14 cellular contexts compared by ENCODE assay signal in genomic region chr6:160535270-160535669, GRCh38.
A peak's percentile ranks its signal among the peaks of the same experiment; 100 is the strongest.
DNase-seq lines count a peak whose midpoint lies in the region; ATAC-seq, FAIRE-seq and TF ChIP-seq lines count a peak whose summit lies in the region.
"Had no signal": no experiment of that assay in that cellular context is flagged by ENCODE, and none has a peak within 500 bp of the region (broad histone marks: within the 10 kb centered on the region; RNA-seq: fewer than 3 reads in every experiment).

No MANE protein-coding gene starts in this region.

- H3K27me3 Mint-ChIP-seq in CD14-positive monocyte (ENCODE audit: low read depth in 3 of 3): peaks cover 0 to 8% (median under 1%) of the 10 kb centered on the region in 3 donors

- no peak overlapping the region for H4K5ac ChIP-seq in IMR-90 (ENCODE audit: low read depth, low read length)
- no peak overlapping the region for H4K5ac ChIP-seq in H1 (ENCODE audit: insufficient read length, low read depth, low read length)

- 0% methylated on average over 1 of the region's 1 CpG for WGBS in HepG2 (ENCODE audit: low lambda C conversion rate)
- 91% methylated on average over 1 of the region's 1 CpG for WGBS in right lobe of liver (ENCODE audit: insufficient coverage, low coverage, low lambda C conversion rate, missing lambda C conversion rate)
- WGBS in IMR-90 (ENCODE audit: extremely low coverage in 2 of 2, insufficient read length in 1 of 2), 2 experiments: 73% methylated on average over 1 of the region's 1 CpG; no CpG with 5 or more reads in 1 of the 2 experiments
- WGBS in H1 (ENCODE audit: extremely low coverage in 1 of 2, insufficient coverage in 1 of 2, insufficient read length in 1 of 2, insufficient replicate concordance in 2 of 2, low coverage in 1 of 2, low lambda C conversion rate in 2 of 2, missing lambda C conversion rate in 1 of 2), 2 experiments: 91% methylated on average over 1 of the region's 1 CpG; no CpG with 5 or more reads in 1 of the 2 experiments

- H3K56ac ChIP-seq in IMR-90 (ENCODE audit: extremely low read depth, insufficient read depth, low read length): no peak overlapping the region
- peak overlapping the region; percentile 87 for H3K56ac ChIP-seq in H1 (replicated peaks; ENCODE audit: insufficient read length, low read depth, low read length)

- H3K79me2 ChIP-seq in HepG2 (ENCODE audit: insufficient read depth, low read length) (no peaks in the 10 kb centered on the region), H1 (ENCODE audit: control insufficient read depth in 1 of 2, insufficient read depth in 2 of 2, low read length in 2 of 2) (no peaks in the 10 kb centered on the region)

- ATAC-seq in HepG2 (no peak), right lobe of liver (no peak), IMR-90 (ENCODE audit: low read depth) (no peak), lower lobe of right lung (no peak)

- H3K23me2 ChIP-seq in H1 (ENCODE audit: low read depth, low read length): peaks cover 12% of the 10 kb centered on the region; the same call in 1 of the 2 replicates

- H3K9me1 ChIP-seq in IMR-90 (ENCODE audit: insufficient read depth, low read length): no peaks in the 10 kb centered on the region

- no peaks in the 10 kb centered on the region for H4K20me1 ChIP-seq in HepG2 (ENCODE audit: insufficient read depth, low read length)
- H4K20me1 ChIP-seq in IMR-90 (ENCODE audit: insufficient read depth, low read length): no peaks in the 10 kb centered on the region
- H4K20me1 ChIP-seq in H1 (replicated peaks in 1 of 2; ENCODE audit: control insufficient read depth in 1 of 2, insufficient read depth in 2 of 2, low read length in 2 of 2): peaks cover 0 to 4% of the 10 kb centered on the region in 2 experiments

- POLR2A ChIA-PET in HepG2 (lab: Yijun Ruan, JAX) (no interaction called here), IMR-90 (lab: Charles Lee; ENCODE audit: unreplicated experiment) (no interaction called here), H1 (lab: Charles Lee; ENCODE audit: partially characterized antibody) (no interaction called here)

- FAIRE-seq in HepG2 (lab: Jason Lieb, UNC): no peak
- no peak for FAIRE-seq in H1 (lab: Jason Lieb, UNC)
- peak; percentile 100 for FAIRE-seq in urothelium cell line (lab: Jason Lieb, UNC)

- H3K4me3 Mint-ChIP-seq in CD14-positive monocyte: no peak overlapping the region

- DNase-seq in HepG2 (ENCODE audit: low spot score): no peak
- no peak for DNase-seq in right lobe of liver
- no peak for DNase-seq in IMR-90
- DNase-seq in H1 (ENCODE audit: low read depth in 1 of 2, low spot score in 2 of 2): no peak
- DNase-seq in urothelium cell line (ENCODE audit: low spot score): no peak
- no peak for DNase-seq in lower lobe of right lung
- no peak for DNase-seq in stimulated activated CD4-positive, alpha-beta T cell treated with anti-CD3 and anti-CD28 coated beads, Interleukin-2, amount 100 ng/mL, for 48 hours
- DNase-seq in CD14-positive monocyte (ENCODE audit: low spot score): no peak
- DNase-seq: DMS53, GF-D8, GM23248, H7, KBM-7 had no signal

- TF ChIP-seq CTCF in HepG2 (CRISPR knock-in tag; IDR thresholded peaks at IDR 0.05): no peak
- no peak for TF ChIP-seq CTCF in right lobe of liver (IDR thresholded peaks at IDR 0.05)
- TF ChIP-seq CTCF in IMR-90 (conservative IDR thresholded peaks at IDR 0.05; ENCODE audit: low read depth, low read length): no peak
- TF ChIP-seq CTCF in H1 (IDR thresholded peaks at IDR 0.05; ENCODE audit: control extremely low read depth in 1 of 3, insufficient read depth in 1 of 3, low read depth in 1 of 3, low read length in 3 of 3): no peak
- no peak for TF ChIP-seq CTCF in lower lobe of right lung (IDR thresholded peaks at IDR 0.05)
- TF ChIP-seq CTCF in CD14-positive monocyte (IDR thresholded peaks at IDR 0.05): no peak

- no peaks in the 10 kb centered on the region for H3K36me3 Mint-ChIP-seq in CD14-positive monocyte

- H3K9me3 ChIP-seq in HepG2 (ENCODE audit: low read length) (no peaks in the 10 kb centered on the region), right lobe of liver (no peaks in the 10 kb centered on the region), IMR-90 (ENCODE audit: control insufficient read depth, insufficient read depth, low read length) (no peaks in the 10 kb centered on the region), H1 (ENCODE audit: insufficient read depth in 2 of 2, low read depth in 1 of 2, low read length in 1 of 2) (peaks cover 6 to 11% of the 10 kb centered on the region in 2 experiments; a peak in 2 of 4 replicates), lower lobe of right lung (no peaks in the 10 kb centered on the region)

- H2BK20ac ChIP-seq in IMR-90 (ENCODE audit: low read depth, low read length) (no peak overlapping the region), H1 (ENCODE audit: low read length) (no peak overlapping the region)

- H3K4ac ChIP-seq in IMR-90 (ENCODE audit: low read depth, low read length) (no peak overlapping the region), H1 (replicated peaks; ENCODE audit: insufficient read length, low read depth, low read length) (no peak overlapping the region)

- no peak overlapping the region for H3K4me3 ChIP-seq in HepG2 (replicated peaks in 1 of 3; ENCODE audit: insufficient read depth in 1 of 3, low read depth in 2 of 3, low read length in 3 of 3)
- H3K4me3 ChIP-seq in right lobe of liver: no peak overlapping the region
- H3K4me3 ChIP-seq in IMR-90 (ENCODE audit: insufficient read depth, low read depth, low read length): no peak overlapping the region
- no peak overlapping the region for H3K4me3 ChIP-seq in H1 (ENCODE audit: extremely low read depth in 1 of 4, insufficient read depth in 2 of 4, low read depth in 3 of 4, low read length in 4 of 4)
- no peak overlapping the region for H3K4me3 ChIP-seq in lower lobe of right lung
- H3K4me3 ChIP-seq: GM23248 had no signal

- no peak overlapping the region for H3K9ac ChIP-seq in HepG2 (ENCODE audit: insufficient read depth, low read depth, low read length)
- no peak overlapping the region for H3K9ac ChIP-seq in IMR-90 (ENCODE audit: low read depth, low read length)
- no peak overlapping the region for H3K9ac ChIP-seq in H1 (replicated peaks in 1 of 4; ENCODE audit: extremely low read depth in 1 of 4, low read depth in 3 of 4, low read length in 3 of 4)
- H3K9ac ChIP-seq: GM23248 had no signal

- H3K23ac ChIP-seq in IMR-90 (ENCODE audit: low read depth, low read length): no peak overlapping the region
- no peak overlapping the region for H3K23ac ChIP-seq in H1 (ENCODE audit: insufficient read length)

- CTCF ChIA-PET in HepG2 (lab: Yijun Ruan, JAX; ENCODE audit: low intra/inter-chr PET ratio, low total read pairs): interaction anchor here (2.3 kb wide), 1 partner anchor 15 kb away, joined by 28 read pairs; no protein-coding TSS in a partner anchor
- CTCF ChIA-PET in IMR-90 (lab: Yijun Ruan, JAX): interaction anchor here (1.7 kb wide), 1 partner anchor 14 kb away, joined by 5 read pairs; no protein-coding TSS in a partner anchor
- CTCF ChIA-PET in H1 (lab: Charles Lee; ENCODE audit: partially characterized antibody): interaction anchor here (1.0 to 5.2 kb wide), 6 partner anchors 10 to 447 kb away, joined by 3 to 67 read pairs (median 6); no protein-coding TSS in a partner anchor

- H3K27me3 ChIP-seq in HepG2 (ENCODE audit: control insufficient read depth in 1 of 2, insufficient read depth in 2 of 2, low read length in 2 of 2) (no peaks in the 10 kb centered on the region), right lobe of liver (no peaks in the 10 kb centered on the region), IMR-90 (ENCODE audit: control insufficient read depth, insufficient read depth, low read length) (no peaks in the 10 kb centered on the region), H1 (replicated peaks in 1 of 4; ENCODE audit: control insufficient read depth in 3 of 4, extremely low read depth in 1 of 4, insufficient read depth in 3 of 4, low read length in 3 of 4) (no peaks in the 10 kb centered on the region), lower lobe of right lung (ENCODE audit: low read depth) (no peaks in the 10 kb centered on the region)

- BruUV-seq in HepG2 (replicated peaks; lab: Mats Ljungman, UMichigan): no TSS peak
- no TSS peak for BruUV-seq in IMR-90 (replicated peaks; lab: Mats Ljungman, UMichigan)

- H2BK120ac ChIP-seq in IMR-90 (ENCODE audit: low read depth, low read length): no peak overlapping the region
- H2BK120ac ChIP-seq in H1 (replicated peaks; ENCODE audit: low read depth, low read length): no peak overlapping the region

- H4K8ac ChIP-seq in IMR-90 (ENCODE audit: low read depth in 2 of 2, low read length in 2 of 2) (no peak overlapping the region), H1 (ENCODE audit: extremely low read depth, insufficient read depth, low read length) (no peak overlapping the region)

- H3K4me1 ChIP-seq in HepG2 (ENCODE audit: insufficient read depth, low read length) (peaks cover 4% of the 10 kb centered on the region; the same call in 1 of the 2 replicates), right lobe of liver (peaks cover 0 to 8% (median 0%) of the 10 kb centered on the region in 4 donors), IMR-90 (ENCODE audit: control insufficient read depth, insufficient read depth, low read length) (no peaks in the 10 kb centered on the region), H1 (replicated peaks in 1 of 4; ENCODE audit: control insufficient read depth in 3 of 4, insufficient read depth in 4 of 4, low read length in 3 of 4) (peaks cover 0 to 2% (median 0%) of the 10 kb centered on the region in 4 experiments; a peak in 1 of 7 replicates), lower lobe of right lung (no peaks in the 10 kb centered on the region)

- H3K4me2 ChIP-seq in HepG2 (ENCODE audit: low read depth, low read length) (no peak overlapping the region), IMR-90 (ENCODE audit: low read depth, low read length) (no peak overlapping the region), H1 (ENCODE audit: insufficient read depth in 1 of 2, low read depth in 2 of 2, low read length in 2 of 2) (no peak overlapping the region)

- H2BK15ac ChIP-seq in IMR-90 (ENCODE audit: low read depth, low read length) (no peak overlapping the region), H1 (ENCODE audit: low read length) (no peak overlapping the region)

- no peak overlapping the region for H2AFZ ChIP-seq in HepG2 (ENCODE audit: low read length)
- H2AFZ ChIP-seq in IMR-90 (replicated peaks; ENCODE audit: low read length, poor library complexity): no peak overlapping the region
- H2AFZ ChIP-seq in H1 (ENCODE audit: low read length): no peak overlapping the region
- H2AFZ ChIP-seq: GM23248 had no signal

- H3K36me3 ChIP-seq in HepG2 (replicated peaks in 1 of 2; ENCODE audit: control insufficient read depth in 1 of 2, insufficient read depth in 2 of 2, low read length in 2 of 2) (no peaks in the 10 kb centered on the region), right lobe of liver (peaks cover 0 to 58% (median 1%) of the 10 kb centered on the region in 4 donors), IMR-90 (ENCODE audit: control insufficient read depth, insufficient read depth, low read length) (no peaks in the 10 kb centered on the region), H1 (ENCODE audit: control insufficient read depth in 2 of 4, insufficient read depth in 4 of 4, low read length in 3 of 4) (no peaks in the 10 kb centered on the region), lower lobe of right lung (no peaks in the 10 kb centered on the region)

- no peak overlapping the region for H2AK9ac ChIP-seq in IMR-90 (replicated peaks; ENCODE audit: low read depth, low read length, poor library complexity)

- no peaks in the 10 kb centered on the region for H3K9me3 Mint-ChIP-seq in CD14-positive monocyte

- H3K79me1 ChIP-seq in IMR-90 (ENCODE audit: low read depth in 1 of 2, low read length in 2 of 2) (no peaks in the 10 kb centered on the region), H1 (ENCODE audit: low read depth, low read length) (no peaks in the 10 kb centered on the region)

- TF ChIP-seq POLR2A in HepG2 (IDR thresholded peaks at IDR 0.05; ENCODE audit: insufficient read depth in 1 of 2, low read depth in 2 of 2, low read length in 2 of 2) (no peak), right lobe of liver (IDR thresholded peaks at IDR 0.05) (no peak), IMR-90 (IDR thresholded peaks at IDR 0.05; ENCODE audit: low read depth, low read length) (no peak), H1 (IDR thresholded peaks at IDR 0.05; ENCODE audit: control extremely low read depth in 1 of 2, low read depth in 2 of 2, low read length in 2 of 2) (no peak)

- H3K4me1 Mint-ChIP-seq in CD14-positive monocyte: no peaks in the 10 kb centered on the region

- H3K27ac ChIP-seq in HepG2 (ENCODE audit: extremely low read length, insufficient read depth, low read length) (no peak overlapping the region), right lobe of liver (no peak overlapping the region), IMR-90 (ENCODE audit: insufficient read depth, low read length) (no peak overlapping the region), H1 (ENCODE audit: low read depth, low read length) (no peak overlapping the region), lower lobe of right lung (no peak overlapping the region)
- H3K27ac ChIP-seq: 22Rv1, GM23248 had no signal

- TF ChIP-seq EP300 in HepG2 (IDR thresholded peaks at IDR 0.05; ENCODE audit: low read depth in 2 of 2, low read length in 2 of 2): no peak
- no peak for TF ChIP-seq EP300 in HepG2 (CRISPR knock-in tag; IDR thresholded peaks at IDR 0.05; ENCODE audit: borderline replicate concordance)
- no peak for TF ChIP-seq EP300 in H1 (IDR thresholded peaks at IDR 0.05; ENCODE audit: borderline replicate concordance in 1 of 2, low read depth in 2 of 2, low read length in 2 of 2)

- H3K18ac ChIP-seq in IMR-90 (ENCODE audit: low read depth, low read length): no peak overlapping the region
- no peak overlapping the region for H3K18ac ChIP-seq in H1 (ENCODE audit: extremely low read depth, low read length)

- in situ Hi-C loops in HepG2 (cut with HindIII; ENCODE audit: extremely low pct_ligation_motif_present, low pct_unique_long_range_greater_than_20kb) (no loop called here), IMR-90 (cut with MboI; ENCODE audit: low sequenced_read_pairs) (no loop called here)

- intact Hi-C loops in HepG2 (cut with micrococcal nuclease; ENCODE audit: unreplicated experiment) (loop anchor here (1.0 kb wide), 1 partner anchor 79 kb away; no protein-coding TSS in a partner anchor), right lobe of liver (cut with DNase I) (no loop called here), IMR-90 (cut with micrococcal nuclease) (loop anchor here (2.0 kb wide), 1 partner anchor 14 kb away; no protein-coding TSS in a partner anchor), lower lobe of right lung (cut with DNase I) (no loop called here), CD14-positive monocyte (cut with micrococcal nuclease) (no loop called here)

- H3K27ac Mint-ChIP-seq in CD14-positive monocyte: no peak overlapping the region

- dilution Hi-C loops in IMR-90 (cut with HindIII; ENCODE audit: low sequenced_read_pairs, unreplicated experiment): no loop called here

- H3K14ac ChIP-seq in IMR-90 (replicated peaks; ENCODE audit: low read depth, low read length): no peak overlapping the region
- no peak overlapping the region for H3K14ac ChIP-seq in H1 (ENCODE audit: insufficient read length)

- peak overlapping the region; percentile 1; the same call in 1 of the 2 replicates for H2BK12ac ChIP-seq in H1 (ENCODE audit: low read depth, low read length)

- H4K91ac ChIP-seq in IMR-90 (ENCODE audit: insufficient read depth, low read depth, low read length): no peak overlapping the region
- H4K91ac ChIP-seq in H1 (replicated peaks; ENCODE audit: insufficient read length, low read length): no peak overlapping the region

- peak overlapping the region; percentile 41 for H2BK5ac ChIP-seq in IMR-90 (ENCODE audit: low read depth, low read length, poor library complexity, severe bottlenecking)
- no peak overlapping the region for H2BK5ac ChIP-seq in H1 (ENCODE audit: low read depth, low read length)

- H2AK5ac ChIP-seq in IMR-90 (ENCODE audit: low read depth, low read length): no peak overlapping the region
- no peak overlapping the region for H2AK5ac ChIP-seq in H1 (ENCODE audit: low read depth, low read length)

- TF ChIP-seq RAD21 in HepG2 (CRISPR knock-in tag; IDR thresholded peaks at IDR 0.05) (no peak), IMR-90 (IDR thresholded peaks at IDR 0.05; ENCODE audit: low read length) (no peak), H1 (IDR thresholded peaks at IDR 0.05 in 1 of 2, conservative IDR thresholded peaks at IDR 0.05 in 1 of 2; ENCODE audit: low read depth in 2 of 2, low read length in 2 of 2) (no peak)

Comparison
In these comparisons a context has a peak if more than half of its experiments do, and no peak if none do; other contexts are left out.
1. intact Hi-C loops: an anchor here in HepG2 (1.0 kb wide) and IMR-90 (2.0 kb wide); none called in right lobe of liver, lower lobe of right lung and CD14-positive monocyte.